In genomic region chr12:3295648-3296408, GRCh38 we compare ENCODE assay signal across 16 cellular contexts.
DNase-seq lines count a peak whose midpoint lies in the region; ATAC-seq, FAIRE-seq and TF ChIP-seq lines count a peak whose summit lies in the region.
"Had no signal": no experiment of that assay in that cellular context is flagged by ENCODE, and none has a peak within 500 bp of the region (broad histone marks: within the 10 kb centered on the region; RNA-seq: fewer than 3 reads in every experiment).

No MANE protein-coding gene starts in this region.

- no peaks in the 10 kb centered on the region for H4K20me1 ChIP-seq in endothelial cell of umbilical vein (replicated peaks; ENCODE audit: control insufficient read depth, extremely low read depth, insufficient read depth, low read length)

- H3K79me2 ChIP-seq in endothelial cell of umbilical vein (ENCODE audit: control insufficient read depth, insufficient read depth, low read length), result no peaks in the 10 kb centered on the region

- CTCF ChIA-PET in endothelial cell of umbilical vein (lab: Charles Lee), result interaction anchor here (0.8 to 1.4 kb wide), 7 partner anchors 8 to 508 kb away, joined by 3 to 8 read pairs (median 3); no protein-coding TSS in a partner anchor

- H3K9me3 ChIP-seq in endothelial cell of umbilical vein (replicated peaks; ENCODE audit: control insufficient read depth, insufficient read depth, low read length), result no peaks in the 10 kb centered on the region
- no peaks in the 10 kb centered on the region for H3K9me3 ChIP-seq in lung (ENCODE audit: control insufficient read depth in 2 of 2, insufficient read depth in 1 of 2, low read length in 1 of 2)
- no peaks in the 10 kb centered on the region for H3K9me3 ChIP-seq in HAP-1

- no peak overlapping the region for H3K27ac ChIP-seq in endothelial cell of umbilical vein (ENCODE audit: insufficient read depth, low read depth, low read length)
- no peak overlapping the region for H3K27ac ChIP-seq in lung (ENCODE audit: low read depth in 1 of 2, low read length in 1 of 2)
- H3K27ac ChIP-seq: PC-9 had no signal

- no peak for TF ChIP-seq CTCF in endothelial cell of umbilical vein (IDR thresholded peaks at IDR 0.05; ENCODE audit: extremely low read depth in 1 of 2, insufficient read depth in 1 of 2, low read depth in 1 of 2, low read length in 2 of 2)
- TF ChIP-seq CTCF in lung (IDR thresholded peaks at IDR 0.05; ENCODE audit: control extremely low read depth, extremely low read depth), result no peak

- no peak for ATAC-seq in lung (ENCODE audit: insufficient read depth, low FRiP score)

- in situ Hi-C loops in HAP-1 (cut with MboI; ENCODE audit: low sequenced_read_pairs), result loop anchor here (10.0 kb wide), 1 partner anchor 479 kb away; no protein-coding TSS in a partner anchor

- no peaks in the 10 kb centered on the region for H3K36me3 ChIP-seq in endothelial cell of umbilical vein (ENCODE audit: control insufficient read depth in 2 of 2, extremely low read depth in 1 of 2, insufficient read depth in 2 of 2, low read length in 2 of 2)
- no peaks in the 10 kb centered on the region for H3K36me3 ChIP-seq in lung (ENCODE audit: control insufficient read depth in 2 of 2, insufficient read depth in 2 of 2, low read length in 2 of 2)
- no peaks in the 10 kb centered on the region for H3K36me3 ChIP-seq in HAP-1 (replicated peaks)

- H3K4me3 ChIP-seq in endothelial cell of umbilical vein (replicated peaks in 1 of 3; ENCODE audit: insufficient read depth in 1 of 3, low read depth in 1 of 3, low read length in 3 of 3) (no peak overlapping the region), lung (no peak overlapping the region), HAP-1 (no peak overlapping the region)
- H3K4me3 ChIP-seq: PC-9 had no signal

- POLR2A ChIA-PET in endothelial cell of umbilical vein (lab: Charles Lee), result interaction anchor here (0.6 kb wide), 1 partner anchor 74 kb away, joined by 3 read pairs; no protein-coding TSS in a partner anchor

- H3K9ac ChIP-seq in endothelial cell of umbilical vein (replicated peaks; ENCODE audit: extremely low read depth, insufficient read depth, low read length), result no peak overlapping the region

- H3K4me2 ChIP-seq in endothelial cell of umbilical vein (ENCODE audit: insufficient read depth, low read length), result no peak overlapping the region
- H3K4me2 ChIP-seq: PC-9 had no signal

- dilution Hi-C loops in endothelial cell of umbilical vein (cut with MboI; ENCODE audit: extremely low pct_ligation_motif_present, low sequenced_read_pairs), result no loop called here

- 64 to 82% methylated on average over 16 of the region's 16 CpGs for WGBS in lung, 2 donors

- intact Hi-C loops in endothelial cell of umbilical vein (cut with micrococcal nuclease), result no loop called here

- no TSS peak for BruUV-seq in endothelial cell of umbilical vein (replicated peaks; lab: Mats Ljungman, UMichigan)

- FAIRE-seq in endothelial cell of umbilical vein (lab: Jason Lieb, UNC) (no peak), GM19239 (lab: Jason Lieb, UNC) (no peak)

- TF ChIP-seq POLR2A in endothelial cell of umbilical vein (IDR thresholded peaks at IDR 0.05; ENCODE audit: low read depth, low read length), result no peak

- H3K4me1 ChIP-seq in endothelial cell of umbilical vein (ENCODE audit: control insufficient read depth, extremely low read depth, insufficient read depth, low read length) (peaks cover 12% of the 10 kb centered on the region), lung (ENCODE audit: control insufficient read depth in 2 of 2, insufficient read depth in 2 of 2, low read length in 2 of 2) (peaks cover 0 to 12% of the 10 kb centered on the region in 2 donors), HAP-1 (peaks cover 5% of the 10 kb centered on the region)

- peak; percentile 45 for DNase-seq in NCI-H82 (lab: John Stamatoyannopoulos, UW)
- DNase-seq in NCI-H82 treated with DMSO at 0.1 percent for 48 hours (lab: John Stamatoyannopoulos, UW; ENCODE audit: unreplicated experiment), result no peak
- DNase-seq in endothelial cell of umbilical vein (ENCODE audit: low read depth, low spot score), result peak; percentile 41
- peak; percentile 40 for DNase-seq in lung (ENCODE audit: low spot score)
- no peak for DNase-seq in NCI-H2196 (lab: John Stamatoyannopoulos, UW; ENCODE audit: unreplicated experiment)
- DNase-seq in GM19239 (ENCODE audit: insufficient read length, low spot score), result no peak
- DNase-seq in superior temporal gyrus (ENCODE audit: extremely low spot score), result no peak
- DNase-seq in HAP-1 (ENCODE audit: low spot score in 2 of 2), result no peak
- DNase-seq: activated CD8-positive, alpha-beta memory T cell treated with anti-CD3 and anti-CD28 coated beads for 24 hours; activated effector memory CD4-positive, alpha-beta T cell treated with Interleukin-2 at 50 U/mL for 16 hours; effector CD8-positive, alpha-beta T cell; foreskin melanocyte; NCI-H187; nucleus accumbens; PC-9; stimulated activated CD4-positive, alpha-beta T cell treated with anti-CD3 and anti-CD28 coated beads, Interleukin-12 subunit alpha, Interleukin-12 subunit beta, amount 100 ng/mL, for 4 hours had no signal

- H3K9me1 ChIP-seq in endothelial cell of umbilical vein (replicated peaks; ENCODE audit: control insufficient read depth, extremely low read depth, insufficient read depth, low read length), result no peaks in the 10 kb centered on the region

- no peaks in the 10 kb centered on the region for H3K27me3 ChIP-seq in endothelial cell of umbilical vein (ENCODE audit: control insufficient read depth in 2 of 2, insufficient read depth in 2 of 2, low read length in 2 of 2)
- no peaks in the 10 kb centered on the region for H3K27me3 ChIP-seq in lung (ENCODE audit: control insufficient read depth, insufficient read depth)
- peaks cover 16% of the 10 kb centered on the region for H3K27me3 ChIP-seq in HAP-1 (ENCODE audit: low read depth)

- no peak overlapping the region for H2AFZ ChIP-seq in endothelial cell of umbilical vein (ENCODE audit: low read depth, low read length)
- H2AFZ ChIP-seq: PC-9 had no signal

TF ChIP-seq in endothelial cell of umbilical vein, 7 proteins besides CTCF, POLR2A, EP300 and RAD21:
- TF ChIP-seq JUN (IDR thresholded peaks at IDR 0.05; ENCODE audit: borderline replicate concordance, insufficient read depth, insufficient read length, low read depth), result no peak
- TF ChIP-seq POLR2AphosphoS5 (IDR thresholded peaks at IDR 0.05; ENCODE audit: insufficient read depth, low read depth, low read length), result no peak
- no peak for TF ChIP-seq MAX (IDR thresholded peaks at IDR 0.05; ENCODE audit: insufficient read depth, insufficient read length)
- no peak for TF ChIP-seq EZH2 (IDR thresholded peaks at IDR 0.05; ENCODE audit: borderline replicate concordance, low read depth, low read length, severe bottlenecking)
- no peak for TF ChIP-seq GATA2 (IDR thresholded peaks at IDR 0.05; ENCODE audit: insufficient read depth, insufficient read length, low read depth, low read length)
- TF ChIP-seq FOS (IDR thresholded peaks at IDR 0.05; ENCODE audit: borderline replicate concordance, insufficient read depth, low read length), result no peak
- TF ChIP-seq MYC (IDR thresholded peaks at IDR 0.05; ENCODE audit: low read depth, low read length), result no peak

Comparison
In these comparisons a context has a peak if more than half of its experiments do, and no peak if none do; other contexts are left out.
1. DNase-seq: peak in NCI-H82 (single experiment), endothelial cell of umbilical vein (single experiment) and lung (single experiment); none in NCI-H82 treated with DMSO at 0.1 percent for 48 hours (single experiment), NCI-H2196 (single experiment), GM19239 (single experiment), superior temporal gyrus (single experiment) and HAP-1 (0 of 2).